ENCODE assay signal across 25 cellular contexts in the genomic region with DNA sequence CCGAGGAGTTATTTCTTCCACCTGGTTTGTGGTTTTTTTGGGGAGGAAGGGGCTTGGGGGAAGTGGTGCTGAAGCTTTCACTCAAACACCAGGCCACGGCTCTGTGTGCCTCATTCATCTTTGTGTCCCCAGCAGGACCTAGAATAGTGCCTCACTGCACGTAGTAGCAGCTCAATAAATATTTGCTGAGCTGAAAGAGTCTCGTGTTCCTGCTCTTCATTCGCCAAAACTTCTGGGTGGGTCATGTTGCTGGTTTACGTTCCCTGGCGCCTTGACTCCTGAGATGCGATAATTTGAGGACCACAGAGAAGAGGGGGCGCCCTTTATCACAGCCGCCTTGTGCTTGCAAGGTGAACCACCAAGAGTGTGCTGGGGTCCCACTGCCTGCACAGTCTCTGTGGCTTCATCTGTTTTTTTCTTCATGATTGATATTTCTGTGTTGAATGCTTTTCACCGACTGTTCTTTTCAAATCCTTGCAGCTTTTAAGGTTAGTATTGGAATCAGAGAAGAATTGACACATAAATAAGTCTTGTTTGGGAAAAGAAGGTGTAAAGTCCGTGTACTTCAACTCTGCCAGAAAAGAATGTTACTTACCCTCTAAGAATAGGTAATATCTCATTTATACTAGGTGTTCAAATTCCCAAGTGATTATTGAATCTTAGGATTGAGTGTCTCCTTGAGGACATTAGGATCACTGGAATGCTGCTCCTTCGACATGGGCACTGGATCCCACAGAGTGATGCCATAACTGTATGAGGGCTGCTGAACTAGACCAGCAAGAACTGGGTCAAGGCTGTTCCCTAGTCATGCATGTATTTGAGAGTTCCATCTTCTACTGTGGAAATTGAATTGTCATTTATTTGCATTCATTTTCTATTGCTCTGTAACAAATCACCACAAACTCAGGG.
DNase-seq lines count a peak whose midpoint lies in the region; ATAC-seq and TF ChIP-seq lines count a peak whose summit lies in the region.
"Had no signal": no experiment of that assay in that cellular context is flagged by ENCODE, and none has a peak within 500 bp of the region (broad histone marks: within the 10 kb centered on the region; RNA-seq: fewer than 3 reads in every experiment).

No MANE protein-coding gene starts in this region.

- CTCF ChIA-PET in HEK293T (lab: Yijun Ruan, JAX) = interaction anchor here (0.8 kb wide), 2 partner anchors 10 to 17 kb away, joined by 3 read pairs; no protein-coding TSS in a partner anchor

- H3K9me3 Mint-ChIP-seq in GM23338 = no peaks in the 10 kb centered on the region
- H3K9me3 Mint-ChIP-seq: activated naive CD8-positive, alpha-beta T cell treated with anti-CD3 and anti-CD28 coated beads for 36 hours; H9; natural killer cell treated with Interleukin-12 subunit alpha and Interleukin-12 subunit beta and Interleukin-15 and Interleukin-18, amount 100 ng/mL, for 72 hours; T-cell had no signal

- POLR2A ChIA-PET in HEK293T (lab: Yijun Ruan, JAX) = no interaction called here

- intact Hi-C loops in stomach (cut with DNase I; ENCODE audit: low total_unique reads) (no loop called here), ovary (cut with DNase I) (no loop called here)

- no peaks in the 10 kb centered on the region for H4K20me1 ChIP-seq in GM23338 (replicated peaks; ENCODE audit: insufficient read depth)

- peak in 1 of 2 experiments; percentile 42; a peak in 3 of 4 replicates for TF ChIP-seq CTCF in GM23338 (conservative IDR thresholded peaks at IDR 0.05; ENCODE audit: low read depth in 2 of 2)
- TF ChIP-seq CTCF in liver (IDR thresholded peaks at IDR 0.05; ENCODE audit: low read depth, low read length, missing input control) = no peak
- TF ChIP-seq CTCF in stomach (IDR thresholded peaks at IDR 0.05) = no peak
- TF ChIP-seq CTCF in ovary (IDR thresholded peaks at IDR 0.05) = no peak

- H3K4me1 ChIP-seq in GM23338 (ENCODE audit: insufficient read depth) (no peaks in the 10 kb centered on the region), liver (ENCODE audit: control insufficient read depth in 4 of 4, insufficient read depth in 4 of 4, low read length in 3 of 4) (peaks cover 8 to 29% (median 22%) of the 10 kb centered on the region in 4 donors), stomach (peaks cover 29 to 48% (median 38%) of the 10 kb centered on the region in 4 donors), ovary (ENCODE audit: insufficient read depth) (peaks cover 14% of the 10 kb centered on the region)

- peak overlapping the region in 1 of 2 donors; percentile 2 for H3K9ac ChIP-seq in liver (ENCODE audit: low read depth in 1 of 2, low read length in 2 of 2)

- H3K4me3 Mint-ChIP-seq in GM23338 = no peak overlapping the region
- H3K4me3 Mint-ChIP-seq: activated naive CD8-positive, alpha-beta T cell treated with anti-CD3 and anti-CD28 coated beads for 36 hours; H9; natural killer cell treated with Interleukin-12 subunit alpha and Interleukin-12 subunit beta and Interleukin-15 and Interleukin-18, amount 100 ng/mL, for 72 hours; T-cell had no signal

- DNase-seq in GM23338 (ENCODE audit: low spot score) = peak; percentile 39
- DNase-seq in cerebellar cortex (ENCODE audit: low spot score) = peak; percentile 23
- DNase-seq in stomach = no peak
- no peak for DNase-seq in HCEC 1CT
- DNase-seq in HEK293T (ENCODE audit: extremely low spot score) = no peak
- DNase-seq in ovary = no peak
- DNase-seq: activated CD4-positive, alpha-beta T cell treated with anti-CD3 and anti-CD28 coated beads, Interleukin-2, amount 50 U/mL, for 48 hours; activated naive CD8-positive, alpha-beta T cell treated with anti-CD3 and anti-CD28 coated beads for 36 hours; activated T-cell treated with anti-CD3 and anti-CD28 coated beads, Interleukin-2, amount 50 U/mL, for 48 hours; COR-L47; dorsolateral prefrontal cortex; erythroblast; H9; KG1; NCI-H1092; NCI-H2081; NCI-H524; stimulated activated naive CD4-positive, alpha-beta T cell treated with Interleukin-2 at 50 U/mL for 16 hours; T-cell; uterus had no signal

- H3K36me3 Mint-ChIP-seq in GM23338 (ENCODE audit: low read depth) = no peaks in the 10 kb centered on the region
- H3K36me3 Mint-ChIP-seq: natural killer cell treated with Interleukin-12 subunit alpha and Interleukin-12 subunit beta and Interleukin-15 and Interleukin-18, amount 100 ng/mL, for 72 hours had no signal

- H3K27me3 ChIP-seq in GM23338 (ENCODE audit: insufficient read depth) (no peaks in the 10 kb centered on the region), liver (ENCODE audit: control insufficient read depth in 4 of 4, insufficient read depth in 4 of 4, low read length in 3 of 4) (no peaks in the 10 kb centered on the region), stomach (no peaks in the 10 kb centered on the region), ovary (no peaks in the 10 kb centered on the region)
- H3K27me3 ChIP-seq: dorsolateral prefrontal cortex, uterus had no signal

- no peaks in the 10 kb centered on the region for H3K9me3 ChIP-seq in liver (ENCODE audit: control insufficient read depth in 4 of 4, low read length in 3 of 4)
- H3K9me3 ChIP-seq in stomach = no peaks in the 10 kb centered on the region
- no peaks in the 10 kb centered on the region for H3K9me3 ChIP-seq in ovary
- H3K9me3 ChIP-seq: uterus had no signal

- H3F3A ChIP-seq in GM23338 (replicated peaks; ENCODE audit: low read depth) = 0 out of 2 replicates have a peak, but pooled peaks cover 4% of the 10 kb centered on the region

- no peak overlapping the region for H2AFZ ChIP-seq in GM23338

- no peaks in the 10 kb centered on the region for H3K9me2 ChIP-seq in GM23338 (ENCODE audit: insufficient read depth)

- no peak overlapping the region for H3K4me3 ChIP-seq in GM23338
- no peak overlapping the region for H3K4me3 ChIP-seq in liver (ENCODE audit: low read depth in 1 of 3, low read length in 3 of 3)
- no peak overlapping the region for H3K4me3 ChIP-seq in stomach
- H3K4me3 ChIP-seq in ovary = no peak overlapping the region
- H3K4me3 ChIP-seq: dorsolateral prefrontal cortex, lung, uterus had no signal

- 76% methylated on average over 13 of the region's 13 CpGs for WGBS in liver
- 45 to 71% (median 62%) methylated on average over 13 of the region's 13 CpGs for whole genome bisulfite sequencing in stomach, 5 donors
- WGBS in ovary, 3 donors = 87 to 93% (median 91%) methylated on average over 13 of the region's 13 CpGs

- H3K4me1 Mint-ChIP-seq in GM23338 = peaks cover 5% of the 10 kb centered on the region
- H3K4me1 Mint-ChIP-seq: activated naive CD8-positive, alpha-beta T cell treated with anti-CD3 and anti-CD28 coated beads for 36 hours had no signal

- TF ChIP-seq POLR2A in stomach (IDR thresholded peaks at IDR 0.05) (no peak), ovary (IDR thresholded peaks at IDR 0.05) (no peak)

- TF ChIP-seq EP300 in stomach (IDR thresholded peaks at IDR 0.05) (no peak), ovary (IDR thresholded peaks at IDR 0.05) (no peak)

- peaks cover 4% of the 10 kb centered on the region for H3K27me3 Mint-ChIP-seq in GM23338 (ENCODE audit: insufficient read depth, low read depth, poor library complexity)
- H3K27me3 Mint-ChIP-seq: activated naive CD8-positive, alpha-beta T cell treated with anti-CD3 and anti-CD28 coated beads for 36 hours; natural killer cell treated with Interleukin-12 subunit alpha and Interleukin-12 subunit beta and Interleukin-15 and Interleukin-18, amount 100 ng/mL, for 72 hours; T-cell had no signal

- H3K79me2 ChIP-seq in GM23338 (replicated peaks; ENCODE audit: insufficient read depth) = no peaks in the 10 kb centered on the region

- H3K36me3 ChIP-seq in GM23338 (ENCODE audit: insufficient read depth) (no peaks in the 10 kb centered on the region), liver (ENCODE audit: control insufficient read depth in 4 of 4, insufficient read depth in 3 of 4, low read depth in 1 of 4, low read length in 3 of 4) (peaks cover 0 to 3% (median 0%) of the 10 kb centered on the region in 4 donors), stomach (peaks cover 0 to 19% (median 10%) of the 10 kb centered on the region in 4 donors), ovary (no peaks in the 10 kb centered on the region)
- H3K36me3 ChIP-seq: uterus had no signal

- TF ChIP-seq RAD21 in liver (IDR thresholded peaks at IDR 0.05) = no peak

- H3K27ac ChIP-seq in GM23338 (ENCODE audit: low read depth) (peak overlapping the region; percentile 66; the same call in 1 of the 2 replicates), liver (ENCODE audit: low read depth in 1 of 2, low read length in 2 of 2) (peak overlapping the region; percentile 7 to 55), stomach (peak overlapping the region; percentile 13 to 83 (median 69)), ovary (peak overlapping the region in 1 of 2 donors; percentile 24)
- H3K27ac ChIP-seq: uterus, VCaP had no signal

- ATAC-seq in GM23338 = peak; percentile 22; the same call in 2 of the 3 replicates
- ATAC-seq in HG02588 (IDR thresholded peaks at IDR 0.05; ENCODE audit: unreplicated experiment) = no peak
- ATAC-seq: natural killer cell treated with Interleukin-12 subunit alpha and Interleukin-12 subunit beta and Interleukin-15 and Interleukin-18, amount 100 ng/mL, for 72 hours; T-cell had no signal

- H3K4me2 ChIP-seq in GM23338 = no peak overlapping the region

- no peak overlapping the region for H3K27ac Mint-ChIP-seq in GM23338
- H3K27ac Mint-ChIP-seq: activated naive CD8-positive, alpha-beta T cell treated with anti-CD3 and anti-CD28 coated beads for 36 hours; natural killer cell treated with Interleukin-12 subunit alpha and Interleukin-12 subunit beta and Interleukin-15 and Interleukin-18, amount 100 ng/mL, for 72 hours; T-cell had no signal

TF ChIP-seq in GM23338, 12 proteins besides CTCF, POLR2A, EP300 and RAD21 (continues in another document):
- TF ChIP-seq JUNB (IDR thresholded peaks at IDR 0.05; ENCODE audit: unreplicated experiment) (no peak), CREB1 (CRISPR knock-in tag; IDR thresholded peaks at IDR 0.05; ENCODE audit: low read depth) (no peak), ZNF331 (CRISPR knock-in tag; IDR thresholded peaks at IDR 0.05; ENCODE audit: low read depth) (no peak), EZH2 (IDR thresholded peaks at IDR 0.05; ENCODE audit: low read depth, unreplicated experiment) (no peak), ZNF114 (CRISPR knock-in tag; IDR thresholded peaks at IDR 0.05) (no peak)

TF ChIP-seq in liver, 16 proteins besides CTCF, POLR2A, EP300 and RAD21 (continues in another document):
- TF ChIP-seq JUND (IDR thresholded peaks at IDR 0.05) (no peak), HNF4G (IDR thresholded peaks at IDR 0.05) (no peak), RXRA (IDR thresholded peaks at IDR 0.05) (no peak), GABPA (IDR thresholded peaks at IDR 0.05 in 1 of 2, conservative IDR thresholded peaks at IDR 0.05 in 1 of 2) (no peak), TAF1 (conservative IDR thresholded peaks at IDR 0.05) (no peak), FOXA2 (IDR thresholded peaks at IDR 0.05) (no peak)

Comparison
In these comparisons a context has a peak if more than half of its experiments do, and no peak if none do; other contexts are left out.
1. DNase-seq: peak in GM23338 (single experiment) and cerebellar cortex (single experiment); none in stomach (single experiment), HCEC 1CT (single experiment), HEK293T (single experiment) and ovary (0 of 5).